ENCODE assay signal across 27 cellular contexts in genomic region chr1:78830321-78830720, GRCh38.
A peak's percentile ranks its signal among the peaks of the same experiment; 100 is the strongest.
DNase-seq lines count a peak whose midpoint lies in the region; ATAC-seq and TF ChIP-seq lines count a peak whose summit lies in the region.
"Had no signal": no experiment of that assay in that cellular context is flagged by ENCODE, and none has a peak within 500 bp of the region (broad histone marks: within the 10 kb centered on the region; RNA-seq: fewer than 3 reads in every experiment).

No MANE protein-coding gene starts in this region.

- no peak for ATAC-seq in GM21381 (IDR thresholded peaks at IDR 0.05; ENCODE audit: unreplicated experiment)
- ATAC-seq: activated T-cell treated with anti-CD3 and anti-CD28 coated beads, Interleukin-2, amount 50 U/mL, for 72 hours; K562; naive thymus-derived CD4-positive, alpha-beta T cell; psoas muscle had no signal

- DNase-seq in Calu3: no peak
- DNase-seq in astrocyte of the hippocampus (ENCODE audit: low read depth, low spot score): peak; percentile 36
- DNase-seq in left kidney (ENCODE audit: low read depth, low spot score): peak; percentile 41
- DNase-seq in UCSD-AML1 (lab: John Stamatoyannopoulos, UW; ENCODE audit: unreplicated experiment): no peak
- DNase-seq in KG1 (lab: John Stamatoyannopoulos, UW): no peak
- DNase-seq: activated CD4-positive, CD25-positive, alpha-beta regulatory T cell; activated T-cell treated with anti-CD3 and anti-CD28 coated beads, Interleukin-2, amount 50 U/mL, for 72 hours; caudate nucleus; cortex of kidney; erythroblast; GDM1; glutamatergic neuron; MG63; midbrain; naive thymus-derived CD4-positive, alpha-beta T cell; NCI-H1105; NCI-H1930; NCI-H69; nucleus accumbens; psoas muscle; stimulated activated CD4-positive, alpha-beta T cell treated with anti-CD3 and anti-CD28 coated beads, Interleukin-4, amount 100 ng/mL, for 24 hours; tibial artery had no signal

- peaks cover 50% of the 10 kb centered on the region for H3K4me1 Mint-ChIP-seq in Calu3 (ENCODE audit: low read depth, unreplicated experiment)

- no peak overlapping the region for H3K27ac ChIP-seq in HEK293 (ENCODE audit: extremely low read depth, low read depth, low read length)
- H3K27ac ChIP-seq: ascending aorta, BLaER1, psoas muscle, tibial artery had no signal

- no TSS peak for BruUV-seq in Calu3 (replicated peaks; lab: Mats Ljungman, UMichigan)

- peaks cover 6% of the 10 kb centered on the region for H3K36me3 Mint-ChIP-seq in Calu3 (ENCODE audit: insufficient read depth, unreplicated experiment)
- H3K36me3 Mint-ChIP-seq: naive thymus-derived CD4-positive, alpha-beta T cell had no signal

- H3K4me3 Mint-ChIP-seq in Calu3 (ENCODE audit: low read depth, unreplicated experiment): no peak overlapping the region
- H3K4me3 Mint-ChIP-seq: activated T-cell treated with anti-CD3 and anti-CD28 coated beads, Interleukin-2, amount 50 U/mL, for 72 hours; naive thymus-derived CD4-positive, alpha-beta T cell had no signal

- CTCF ChIA-PET in Calu3 (lab: Charles Lee): no interaction called here
- CTCF ChIA-PET in HEK293 (lab: Yijun Ruan, JAX): no interaction called here

- TF ChIP-seq CTCF in Calu3 (IDR thresholded peaks at IDR 0.05; ENCODE audit: unreplicated experiment) (no peak), HEK293 (tag by site-specific recombination; IDR thresholded peaks at IDR 0.05) (no peak)

- H3K9me3 Mint-ChIP-seq in Calu3 (ENCODE audit: low read depth, unreplicated experiment): peaks cover 10% of the 10 kb centered on the region
- H3K9me3 Mint-ChIP-seq: activated T-cell treated with anti-CD3 and anti-CD28 coated beads, Interleukin-2, amount 50 U/mL, for 72 hours had no signal

- H3K27me3 Mint-ChIP-seq in Calu3 (ENCODE audit: unreplicated experiment): no peaks in the 10 kb centered on the region

- H3K4me1 ChIP-seq in HEK293 (ENCODE audit: control insufficient read depth, insufficient read depth, low read length): no peaks in the 10 kb centered on the region
- H3K4me1 ChIP-seq: ascending aorta, BLaER1, psoas muscle, tibial artery had no signal

- intact Hi-C loops in Calu3 (cut with micrococcal nuclease; ENCODE audit: unreplicated experiment): loop anchor here (10.0 kb wide), 1 partner anchor 206 kb away; the partner anchor contains the start of gene IFI44L

- H3K36me3 ChIP-seq in HEK293 (ENCODE audit: control insufficient read depth in 2 of 2, insufficient read depth in 1 of 2, low read length in 2 of 2): no peaks in the 10 kb centered on the region
- H3K36me3 ChIP-seq: ascending aorta, BLaER1, MG63, tibial artery had no signal

- no peak overlapping the region for H3K4me3 ChIP-seq in HEK293 (ENCODE audit: low read depth, low read length)
- H3K4me3 ChIP-seq: ascending aorta, BLaER1, K562, MG63, psoas muscle, tibial artery had no signal

- peak overlapping the region; percentile 10 for H3K27ac Mint-ChIP-seq in Calu3 (ENCODE audit: unreplicated experiment)
- H3K27ac Mint-ChIP-seq: activated T-cell treated with anti-CD3 and anti-CD28 coated beads, Interleukin-2, amount 50 U/mL, for 72 hours; naive thymus-derived CD4-positive, alpha-beta T cell had no signal

- no peaks in the 10 kb centered on the region for H3K9me3 ChIP-seq in HEK293 (ENCODE audit: control insufficient read depth, insufficient read depth, low read depth, low read length)
- H3K9me3 ChIP-seq: ascending aorta, BLaER1, psoas muscle, tibial artery had no signal

- POLR2A ChIA-PET in HEK293 (lab: Yijun Ruan, JAX): no interaction called here

TF ChIP-seq in HEK293, 187 proteins besides CTCF, POLR2A, EP300 and RAD21:
- TF ChIP-seq ZBTB17 (tag by site-specific recombination; IDR thresholded peaks at IDR 0.05): 0 out of 2 replicates have a peak, but pooled peaks have one; percentile 22
- TF ChIP-seq OSR2 (tag by site-specific recombination; IDR thresholded peaks at IDR 0.05): peak; percentile 32; the same call in 1 of the 2 replicates
- no peak for TF ChIP-seq ZBTB10 (tag by site-specific recombination; IDR thresholded peaks at IDR 0.05)
- TF ChIP-seq ZNF132 (tag by site-specific recombination; IDR thresholded peaks at IDR 0.05; ENCODE audit: borderline replicate concordance): no peak

Comparison
In these comparisons a context has a peak if more than half of its experiments do, and no peak if none do; other contexts are left out.
1. DNase-seq: peak in astrocyte of the hippocampus (single experiment) and left kidney (single experiment); none in Calu3 (single experiment), UCSD-AML1 (single experiment) and KG1 (single experiment).